ENCODE assay signal across 26 cellular contexts in genomic region chr7:96313940-96314339, GRCh38.
"Had no signal": no experiment of that assay in that cellular context is flagged by ENCODE, and none has a peak within 500 bp of the region (broad histone marks: within the 10 kb centered on the region; RNA-seq: fewer than 3 reads in every experiment).

No MANE protein-coding gene starts in this region.

- H2AFZ ChIP-seq: parathyroid adenoma had no signal

- H3K4me3 ChIP-seq: left lung, thyroid gland had no signal

- H3K27ac ChIP-seq: foreskin keratinocyte, left lung, parathyroid adenoma, thyroid gland had no signal

- H3K36me3 ChIP-seq: left lung, thyroid gland had no signal

- H3K9me3 ChIP-seq: left lung, thyroid gland had no signal

- H3K27me3 Mint-ChIP-seq: activated CD4-positive, alpha-beta T cell treated with anti-CD3 and anti-CD28 coated beads for 36 hours; activated naive CD8-positive, alpha-beta T cell treated with anti-CD3 and anti-CD28 coated beads, Interleukin-2, amount 10 ng/mL, durations not matched to agents 7 days and 5 days; activated T-cell treated with anti-CD3 and anti-CD28 coated beads, Interleukin-2, amount 50 U/mL, for 24 hours; natural killer cell treated with Interleukin-12 subunit alpha and Interleukin-12 subunit beta and Interleukin-15 and Interleukin-18, amount 100 ng/mL, for 72 hours; stimulated activated naive CD8-positive, alpha-beta T cell treated with anti-CD3 and anti-CD28 coated beads, Interleukin-15, Interleukin-2, amounts not matched to agents 100 ng/mL and 50 ng/mL, for 24 hours had no signal

- H3K27me3 ChIP-seq: foreskin keratinocyte, left lung, thyroid gland had no signal

- H3K36me3 Mint-ChIP-seq: natural killer cell treated with Interleukin-12 subunit alpha and Interleukin-12 subunit beta and Interleukin-15 and Interleukin-18, amount 100 ng/mL, for 72 hours; WTC11 had no signal

- DNase-seq: activated CD4-positive, alpha-beta T cell treated with anti-CD3 and anti-CD28 coated beads for 36 hours; activated CD4-positive, alpha-beta T cell treated with anti-CD3 and anti-CD28 coated beads, Interleukin-2, amount 50 U/mL, for 4 hours; activated CD8-positive, alpha-beta memory T cell treated with anti-CD3 and anti-CD28 coated beads for 24 hours; activated CD8-positive, alpha-beta memory T cell treated with anti-CD3 and anti-CD28 coated beads, Interleukin-2, amount 50 U/mL, for 4 hours; activated naive CD4-positive, alpha-beta T cell; activated naive CD8-positive, alpha-beta T cell treated with anti-CD3 and anti-CD28 coated beads, Interleukin-2, amount 10 ng/mL, durations not matched to agents 7 days and 5 days; activated T-cell treated with anti-CD3 and anti-CD28 coated beads, Interleukin-2, amount 50 U/mL, for 24 hours; amniotic stem cell; cerebellar nuclear complex; cortex of kidney; erythroblast; left lung; nucleus accumbens; right cardiac atrium; stimulated activated CD4-positive, alpha-beta T cell treated with anti-CD3 and anti-CD28 coated beads, Interleukin-12 subunit alpha, Interleukin-12 subunit beta, amount 100 ng/mL, for 4 hours; substantia nigra; T-helper 1 cell; thyroid gland had no signal

- FAIRE-seq: endometrium, TTC549 had no signal

- H3K27ac Mint-ChIP-seq: activated CD4-positive, alpha-beta T cell treated with anti-CD3 and anti-CD28 coated beads for 36 hours; activated naive CD8-positive, alpha-beta T cell treated with anti-CD3 and anti-CD28 coated beads, Interleukin-2, amount 10 ng/mL, durations not matched to agents 7 days and 5 days; activated T-cell treated with anti-CD3 and anti-CD28 coated beads, Interleukin-2, amount 50 U/mL, for 24 hours; activated T-helper 2 cell treated with anti-CD3 and anti-CD28 coated beads, Interferon-gamma antibody, Interleukin-2, Interleukin-4, amounts not matched to agents 10 μg/mL and 5 μg/mL and 100 μg/mL, durations not matched to agents 14 hours and 24 hours and 36 hours; natural killer cell treated with Interleukin-12 subunit alpha and Interleukin-12 subunit beta and Interleukin-15 and Interleukin-18, amount 100 ng/mL, for 72 hours; stimulated activated naive CD8-positive, alpha-beta T cell treated with anti-CD3 and anti-CD28 coated beads, Interleukin-15, Interleukin-2, amounts not matched to agents 100 ng/mL and 50 ng/mL, for 24 hours; WTC11 had no signal

- H3K9me3 Mint-ChIP-seq: activated naive CD8-positive, alpha-beta T cell treated with anti-CD3 and anti-CD28 coated beads, Interleukin-2, amount 10 ng/mL, durations not matched to agents 7 days and 5 days; activated T-cell treated with anti-CD3 and anti-CD28 coated beads, Interleukin-2, amount 50 U/mL, for 24 hours; activated T-helper 2 cell treated with anti-CD3 and anti-CD28 coated beads, Interferon-gamma antibody, Interleukin-2, Interleukin-4, amounts not matched to agents 10 μg/mL and 5 μg/mL and 100 μg/mL, durations not matched to agents 14 hours and 24 hours and 36 hours; natural killer cell treated with Interleukin-12 subunit alpha and Interleukin-12 subunit beta and Interleukin-15 and Interleukin-18, amount 100 ng/mL, for 72 hours; stimulated activated naive CD8-positive, alpha-beta T cell treated with anti-CD3 and anti-CD28 coated beads, Interleukin-15, Interleukin-2, amounts not matched to agents 100 ng/mL and 50 ng/mL, for 24 hours; WTC11 had no signal

- H3K4me3 Mint-ChIP-seq: activated CD4-positive, alpha-beta T cell treated with anti-CD3 and anti-CD28 coated beads for 36 hours; activated naive CD8-positive, alpha-beta T cell treated with anti-CD3 and anti-CD28 coated beads, Interleukin-2, amount 10 ng/mL, durations not matched to agents 7 days and 5 days; activated T-cell treated with anti-CD3 and anti-CD28 coated beads, Interleukin-2, amount 50 U/mL, for 24 hours; natural killer cell treated with Interleukin-12 subunit alpha and Interleukin-12 subunit beta and Interleukin-15 and Interleukin-18, amount 100 ng/mL, for 72 hours; stimulated activated naive CD8-positive, alpha-beta T cell treated with anti-CD3 and anti-CD28 coated beads, Interleukin-15, Interleukin-2, amounts not matched to agents 100 ng/mL and 50 ng/mL, for 24 hours; WTC11 had no signal

- H3K9ac ChIP-seq: parathyroid adenoma had no signal
